Comparison of ENCODE assay signal across 32 cellular contexts in genomic region chr10:86007171-86007570, GRCh38.
"Had no signal": no experiment of that assay in that cellular context is flagged by ENCODE, and none has a peak within 500 bp of the region (broad histone marks: within the 10 kb centered on the region; RNA-seq: fewer than 3 reads in every experiment).

No MANE protein-coding gene starts in this region.

- H3K27me3 ChIP-seq: adrenal gland, body of pancreas, brain microvascular endothelial cell, breast epithelium had no signal

- H3K4me1 ChIP-seq: adrenal gland, body of pancreas, breast epithelium had no signal

- H3K9me3 ChIP-seq: adrenal gland, body of pancreas, breast epithelium had no signal

- DNase-seq: activated B cell treated with CpG ODN at 0.5 μM for 24 hours; activated CD4-positive, alpha-beta memory T cell treated with anti-CD3 and anti-CD28 coated beads for 36 hours; activated CD4-positive, alpha-beta T cell treated with anti-CD3 and anti-CD28 coated beads for 4 hours; activated CD4-positive, alpha-beta T cell treated with anti-CD3 and anti-CD28 coated beads, Interleukin-2, amount 10 ng/mL, durations not matched to agents 24 days and 14 days; activated CD4-positive, alpha-beta T cell treated with anti-CD3 and anti-CD28 coated beads, Interleukin-2, amount 50 U/mL, for 1 hour; activated CD4-positive, alpha-beta T cell treated with anti-CD3 and anti-CD28 coated beads, Interleukin-2, amount 50 U/mL, for 4 hours; activated CD4-positive, CD25-positive, alpha-beta regulatory T cell treated with anti-CD3 and anti-CD28 coated beads, Interleukin-2, amount 50 U/mL, for 72 hours; activated CD8-positive, alpha-beta memory T cell treated with anti-CD3 and anti-CD28 coated beads, Interleukin-2, amount 50 U/mL, for 4 hours; activated CD8-positive, alpha-beta T cell treated with anti-CD3 and anti-CD28 coated beads for 36 hours; activated effector memory CD4-positive, alpha-beta T cell treated with anti-CD3 and anti-CD28 coated beads, Interleukin-2, amount 50 U/mL, for 16 hours; activated gamma-delta T cell treated with Interleukin-2 at 50 U/mL for 16 hours; activated naive CD4-positive, alpha-beta T cell; activated naive CD4-positive, alpha-beta T cell treated with anti-CD3 and anti-CD28 coated beads for 36 hours; activated naive CD4-positive, alpha-beta T cell treated with anti-CD3 and anti-CD28 coated beads, Interleukin-2, amount 50 U/mL, for 16 hours; activated naive CD8-positive, alpha-beta T cell treated with anti-CD3 and anti-CD28 coated beads for 36 hours; activated T-cell treated with anti-CD3 and anti-CD28 coated beads for 4 hours; activated T-cell treated with anti-CD3 and anti-CD28 coated beads, Interleukin-2, amount 50 U/mL, for 1 hour; activated T-cell treated with anti-CD3 and anti-CD28 coated beads, Interleukin-2, amount 50 U/mL, for 4 hours; activated T-cell treated with anti-CD3 and anti-CD28 coated beads, Interleukin-2, amount 50 U/mL, for 72 hours; amniotic stem cell; aorta; body of pancreas; brain microvascular endothelial cell; central memory CD4-positive, alpha-beta T cell; T-helper 1 cell; T-helper 2 cell; T-helper 9 cell had no signal

- H3K27ac ChIP-seq: adrenal gland, body of pancreas, brain microvascular endothelial cell, breast epithelium, VCaP had no signal

- ATAC-seq: activated CD8-positive, alpha-beta T cell treated with anti-CD3 and anti-CD28 coated beads for 36 hours; activated naive CD4-positive, alpha-beta T cell treated with anti-CD3 and anti-CD28 coated beads, Interleukin-2, amount 50 U/mL, for 72 hours; activated T-cell treated with anti-CD3 and anti-CD28 coated beads, Interleukin-2, amount 50 U/mL, for 4 hours; activated T-cell treated with anti-CD3 and anti-CD28 coated beads, Interleukin-2, amount 50 U/mL, for 72 hours; activated T-helper 17 cell treated with anti-CD3 and anti-CD28 coated beads, Interleukin-2, amount 50 U/mL, for 72 hours; body of pancreas had no signal

- H3K36me3 ChIP-seq: adrenal gland, brain microvascular endothelial cell, breast epithelium had no signal

- H3K4me3 ChIP-seq: adrenal gland, body of pancreas, breast epithelium had no signal
